14 cellular contexts compared by ENCODE assay signal in the genomic region with DNA sequence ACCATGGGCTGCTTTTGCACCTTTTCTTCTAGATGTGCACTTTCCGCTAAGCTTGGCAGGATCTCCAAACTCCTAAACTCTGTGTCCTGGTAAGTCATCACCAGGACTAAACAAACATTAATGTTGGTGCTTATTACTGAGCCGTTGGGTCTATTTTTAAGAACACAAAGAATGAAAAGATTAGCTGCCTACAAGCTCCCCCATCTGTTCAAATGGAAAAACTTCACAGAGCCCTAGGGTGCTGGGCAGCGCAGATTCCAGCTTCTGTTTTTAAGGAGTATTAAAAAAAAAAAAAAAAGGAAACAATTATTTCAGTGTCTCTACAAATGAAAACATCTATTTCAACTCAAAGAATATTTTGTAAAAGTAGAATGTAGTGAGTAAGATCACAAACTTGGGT.
DNase-seq lines count a peak whose midpoint lies in the region; ATAC-seq, FAIRE-seq and TF ChIP-seq lines count a peak whose summit lies in the region.
"Had no signal": no experiment of that assay in that cellular context is flagged by ENCODE, and none has a peak within 500 bp of the region (broad histone marks: within the 10 kb centered on the region; RNA-seq: fewer than 3 reads in every experiment).

No MANE protein-coding gene starts in this region.

- H3K4me2 ChIP-seq in A549: no peak overlapping the region
- H3K4me2 ChIP-seq: BLaER1 had no signal

- CTCF ChIA-PET in A549 (lab: Yijun Ruan, JAX): interaction anchor here (1.3 to 1.5 kb wide), 4 partner anchors 151 to 558 kb away, joined by 3 to 5 read pairs (median 4); no protein-coding TSS in a partner anchor
- CTCF ChIA-PET in WTC11 (lab: Charles Lee): interaction anchor here (0.6 to 1.2 kb wide), 6 partner anchors 42 to 242 kb away, joined by 3 to 5 read pairs (median 4); no protein-coding TSS in a partner anchor

- no peak overlapping the region for H3K27ac ChIP-seq in A549
- H3K27ac ChIP-seq: BLaER1 had no signal

- POLR2A ChIA-PET in A549 (lab: Yijun Ruan, JAX): no interaction called here
- POLR2A ChIA-PET in WTC11 (lab: Charles Lee): no interaction called here

- H3K9me3 Mint-ChIP-seq in WTC11 (peaks cover 10% of the 10 kb centered on the region), immature natural killer cell (peaks cover 0 to 14% (median 3%) of the 10 kb centered on the region in 6 donors)

- H3K4me1 ChIP-seq in A549: no peaks in the 10 kb centered on the region
- H3K4me1 ChIP-seq: BLaER1 had no signal

- WGBS in A549 (ENCODE audit: missing lambda C conversion rate): 43% methylated on average over 3 of the region's 3 CpGs

- ATAC-seq in A549: peak in 1 of 2 experiments; percentile 57; a peak in 3 of 6 replicates
- peak; percentile 47; the same call in 1 of the 2 replicates for ATAC-seq in WTC11
- no peak for ATAC-seq in GM19351 (IDR thresholded peaks at IDR 0.05; ENCODE audit: unreplicated experiment)
- no peak for ATAC-seq in GM18520 (IDR thresholded peaks at IDR 0.05; ENCODE audit: unreplicated experiment)
- ATAC-seq: naive thymus-derived CD8-positive, alpha-beta T cell; stimulated activated memory B cell treated with anti-CD40 and anti-IgM and Interleukin-4, amounts not matched to agents 10 μg/mL and 1 μg/mL and 100 μg/mL, for 72 hours had no signal

- TF ChIP-seq RAD21 in A549 (conservative IDR thresholded peaks at IDR 0.05 in 1 of 2, IDR thresholded peaks at IDR 0.05 in 1 of 2): peak; percentile 51 to 52; a peak in 4 of 5 replicates

- DNase-seq in A549 (ENCODE audit: low read depth in 1 of 2, low spot score in 1 of 2): peak in 1 of 2 experiments; percentile 21
- peak; percentile 26 to 51 for DNase-seq in Kasumi-1 (lab: John Stamatoyannopoulos, UW)
- DNase-seq in WTC11 (ENCODE audit: low spot score): no peak
- DNase-seq in kidney glomerular epithelial cell (lab: John Stamatoyannopoulos, UW): peak; percentile 6
- DNase-seq in immature natural killer cell: no peak
- DNase-seq in activated T-cell treated with anti-CD3 and anti-CD28 coated beads, Interleukin-2, amount 50 U/mL, for 1 hour: no peak
- DNase-seq: activated CD4-positive, alpha-beta T cell treated with anti-CD3 and anti-CD28 coated beads, Interleukin-2, amount 50 U/mL, for 1 hour; naive thymus-derived CD8-positive, alpha-beta T cell; NCI-H1048 had no signal

- no peaks in the 10 kb centered on the region for H3K9me3 ChIP-seq in A549
- H3K9me3 ChIP-seq: BLaER1 had no signal

- TF ChIP-seq EP300 in A549 (IDR thresholded peaks at IDR 0.05): no peak

- H3K36me3 Mint-ChIP-seq in WTC11 (peaks cover 8% of the 10 kb centered on the region), immature natural killer cell (no peaks in the 10 kb centered on the region)
- H3K36me3 Mint-ChIP-seq: activated naive CD4-positive, alpha-beta T cell treated with anti-CD3 and anti-CD28 coated beads, Interleukin-2, amount 50 U/mL, for 24 hours; naive thymus-derived CD8-positive, alpha-beta T cell; stimulated activated memory B cell treated with anti-CD40 and anti-IgM and Interleukin-4, amounts not matched to agents 10 μg/mL and 1 μg/mL and 100 μg/mL, for 72 hours had no signal

- H3K4me3 Mint-ChIP-seq in WTC11: no peak overlapping the region
- H3K4me3 Mint-ChIP-seq in immature natural killer cell: no peak overlapping the region
- H3K4me3 Mint-ChIP-seq: activated naive CD4-positive, alpha-beta T cell treated with anti-CD3 and anti-CD28 coated beads, Interleukin-2, amount 50 U/mL, for 24 hours; naive thymus-derived CD8-positive, alpha-beta T cell; stimulated activated memory B cell treated with anti-CD40 and anti-IgM and Interleukin-4, amounts not matched to agents 10 μg/mL and 1 μg/mL and 100 μg/mL, for 72 hours had no signal

- TF ChIP-seq CTCF in A549 (IDR thresholded peaks at IDR 0.05) (peak; percentile 24; the same call in 1 of the 3 replicates), WTC11 (IDR thresholded peaks at IDR 0.05) (no peak)

- H3K4me1 Mint-ChIP-seq in WTC11: peaks cover 33% of the 10 kb centered on the region
- H3K4me1 Mint-ChIP-seq in immature natural killer cell: no peaks in the 10 kb centered on the region
- H3K4me1 Mint-ChIP-seq: activated naive CD4-positive, alpha-beta T cell treated with anti-CD3 and anti-CD28 coated beads, Interleukin-2, amount 50 U/mL, for 24 hours; naive thymus-derived CD8-positive, alpha-beta T cell; stimulated activated memory B cell treated with anti-CD40 and anti-IgM and Interleukin-4, amounts not matched to agents 10 μg/mL and 1 μg/mL and 100 μg/mL, for 72 hours had no signal

- no peak overlapping the region for H3K4me3 ChIP-seq in A549
- H3K4me3 ChIP-seq: BLaER1 had no signal

- H3K27me3 Mint-ChIP-seq in WTC11 (ENCODE audit: low read depth) (no peaks in the 10 kb centered on the region), immature natural killer cell (ENCODE audit: low read depth in 3 of 3) (peaks cover 0 to 2% (median 2%) of the 10 kb centered on the region in 3 donors)
- H3K27me3 Mint-ChIP-seq: activated naive CD4-positive, alpha-beta T cell treated with anti-CD3 and anti-CD28 coated beads, Interleukin-2, amount 50 U/mL, for 24 hours; naive thymus-derived CD8-positive, alpha-beta T cell; stimulated activated memory B cell treated with anti-CD40 and anti-IgM and Interleukin-4, amounts not matched to agents 10 μg/mL and 1 μg/mL and 100 μg/mL, for 72 hours had no signal

- H3K27ac Mint-ChIP-seq in WTC11: 0 out of 2 replicates have a peak overlapping the region, but pooled peaks have one; percentile 13
- H3K27ac Mint-ChIP-seq in immature natural killer cell: no peak overlapping the region
- H3K27ac Mint-ChIP-seq: activated naive CD4-positive, alpha-beta T cell treated with anti-CD3 and anti-CD28 coated beads, Interleukin-2, amount 50 U/mL, for 24 hours; naive thymus-derived CD8-positive, alpha-beta T cell; stimulated activated memory B cell treated with anti-CD40 and anti-IgM and Interleukin-4, amounts not matched to agents 10 μg/mL and 1 μg/mL and 100 μg/mL, for 72 hours had no signal

- no peak for TF ChIP-seq POLR2A in A549 (IDR thresholded peaks at IDR 0.05; ENCODE audit: low read length)

- FAIRE-seq in A549 (lab: Jason Lieb, UNC): no peak

TF ChIP-seq in A549, 52 proteins besides CTCF, POLR2A, EP300 and RAD21:
- TF ChIP-seq SMC3 (IDR thresholded peaks at IDR 0.05): 0 out of 3 replicates have a peak, but pooled peaks have one; percentile 31
- no peak for TF ChIP-seq ZFP36 (IDR thresholded peaks at IDR 0.05; ENCODE audit: borderline replicate concordance, partially characterized antibody)
TF ChIP-seq in A549: peak in this region for 1.

TF ChIP-seq in WTC11, 78 proteins besides CTCF, POLR2A, EP300 and RAD21 (continues in another document):
- TF ChIP-seq, protein P1, sequence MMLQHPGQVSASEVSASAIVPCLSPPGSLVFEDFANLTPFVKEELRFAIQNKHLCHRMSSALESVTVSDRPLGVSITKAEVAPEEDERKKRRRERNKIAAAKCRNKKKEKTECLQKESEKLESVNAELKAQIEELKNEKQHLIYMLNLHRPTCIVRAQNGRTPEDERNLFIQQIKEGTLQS (CRISPR knock-in tag; conservative IDR thresholded peaks at IDR 0.05): no peak
- TF ChIP-seq KAT7 (CRISPR knock-in tag; IDR thresholded peaks at IDR 0.05; ENCODE audit: borderline replicate concordance) (no peak), ZNF671 (CRISPR knock-in tag; IDR thresholded peaks at IDR 0.05) (no peak), RORB (CRISPR knock-in tag; IDR thresholded peaks at IDR 0.05) (no peak), ZNF423 (CRISPR knock-in tag; IDR thresholded peaks at IDR 0.05) (no peak)
- TF ChIP-seq, protein P2, sequence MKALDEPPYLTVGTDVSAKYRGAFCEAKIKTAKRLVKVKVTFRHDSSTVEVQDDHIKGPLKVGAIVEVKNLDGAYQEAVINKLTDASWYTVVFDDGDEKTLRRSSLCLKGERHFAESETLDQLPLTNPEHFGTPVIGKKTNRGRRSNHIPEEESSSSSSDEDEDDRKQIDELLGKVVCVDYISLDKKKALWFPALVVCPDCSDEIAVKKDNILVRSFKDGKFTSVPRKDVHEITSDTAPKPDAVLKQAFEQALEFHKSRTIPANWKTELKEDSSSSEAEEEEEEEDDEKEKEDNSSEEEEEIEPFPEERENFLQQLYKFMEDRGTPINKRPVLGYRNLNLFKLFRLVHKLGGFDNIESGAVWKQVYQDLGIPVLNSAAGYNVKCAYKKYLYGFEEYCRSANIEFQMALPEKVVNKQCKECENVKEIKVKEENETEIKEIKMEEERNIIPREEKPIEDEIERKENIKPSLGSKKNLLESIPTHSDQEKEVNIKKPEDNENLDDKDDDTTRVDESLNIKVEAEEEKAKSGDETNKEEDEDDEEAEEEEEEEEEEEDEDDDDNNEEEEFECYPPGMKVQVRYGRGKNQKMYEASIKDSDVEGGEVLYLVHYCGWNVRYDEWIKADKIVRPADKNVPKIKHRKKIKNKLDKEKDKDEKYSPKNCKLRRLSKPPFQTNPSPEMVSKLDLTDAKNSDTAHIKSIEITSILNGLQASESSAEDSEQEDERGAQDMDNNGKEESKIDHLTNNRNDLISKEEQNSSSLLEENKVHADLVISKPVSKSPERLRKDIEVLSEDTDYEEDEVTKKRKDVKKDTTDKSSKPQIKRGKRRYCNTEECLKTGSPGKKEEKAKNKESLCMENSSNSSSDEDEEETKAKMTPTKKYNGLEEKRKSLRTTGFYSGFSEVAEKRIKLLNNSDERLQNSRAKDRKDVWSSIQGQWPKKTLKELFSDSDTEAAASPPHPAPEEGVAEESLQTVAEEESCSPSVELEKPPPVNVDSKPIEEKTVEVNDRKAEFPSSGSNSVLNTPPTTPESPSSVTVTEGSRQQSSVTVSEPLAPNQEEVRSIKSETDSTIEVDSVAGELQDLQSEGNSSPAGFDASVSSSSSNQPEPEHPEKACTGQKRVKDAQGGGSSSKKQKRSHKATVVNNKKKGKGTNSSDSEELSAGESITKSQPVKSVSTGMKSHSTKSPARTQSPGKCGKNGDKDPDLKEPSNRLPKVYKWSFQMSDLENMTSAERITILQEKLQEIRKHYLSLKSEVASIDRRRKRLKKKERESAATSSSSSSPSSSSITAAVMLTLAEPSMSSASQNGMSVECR (CRISPR knock-in tag; IDR thresholded peaks at IDR 0.05; ENCODE audit: borderline replicate concordance): no peak

Comparison
In these comparisons a context has a peak if more than half of its experiments do, and no peak if none do; other contexts are left out.
1. DNase-seq: peak in Kasumi-1 (2 of 2) and kidney glomerular epithelial cell (single experiment); none in WTC11 (single experiment), immature natural killer cell (0 of 3) and activated T-cell treated with anti-CD3 and anti-CD28 coated beads, Interleukin-2, amount 50 U/mL, for 1 hour (single experiment).